21 cellular contexts compared by ENCODE assay signal in the genomic region with DNA sequence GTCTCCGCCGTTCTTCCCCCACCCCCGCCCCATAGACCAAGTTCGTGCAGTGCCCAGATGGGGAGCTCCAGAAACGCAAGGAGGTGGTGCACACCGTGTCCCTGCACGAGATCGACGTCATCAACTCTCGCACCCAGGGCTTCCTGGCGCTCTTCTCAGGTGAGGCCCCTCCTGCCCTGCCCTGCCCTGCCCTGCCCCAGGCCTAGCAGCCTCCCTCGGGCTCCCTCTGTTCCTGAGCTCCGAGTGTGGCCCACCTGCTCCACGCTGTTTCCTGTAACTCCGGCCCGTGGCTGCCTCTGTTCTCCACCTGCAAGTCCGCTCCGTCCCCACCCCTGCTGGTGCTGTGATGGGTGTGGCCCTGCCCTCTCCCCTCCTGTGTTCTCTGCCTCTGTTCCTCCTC. TPM values are rescaled to one million over a fixed set of nuclear protein-coding genes. Genes with fewer than 3 reads are reported as not detected.
DNase-seq lines count a peak whose midpoint lies in the region; ATAC-seq and TF ChIP-seq lines count a peak whose summit lies in the region.
"Had no signal": no experiment of that assay in that cellular context is flagged by ENCODE, and none has a peak within 500 bp of the region (broad histone marks: within the 10 kb centered on the region; RNA-seq: fewer than 3 reads in every experiment).

No MANE protein-coding gene starts in this region.

- H2AK9ac ChIP-seq in IMR-90 (replicated peaks; ENCODE audit: low read depth, low read length, poor library complexity) = peak overlapping the region; percentile 55

- H3K9me1 ChIP-seq in IMR-90 (ENCODE audit: insufficient read depth, low read length) = peaks cover 2% of the 10 kb centered on the region; the same call in 1 of the 2 replicates

- no peaks in the 10 kb centered on the region for H3K9me3 Mint-ChIP-seq in activated CD8-positive, alpha-beta T cell treated with anti-CD3 and anti-CD28 coated beads, Interleukin-2, amount 10 ng/mL, durations not matched to agents 7 days and 5 days (ENCODE audit: insufficient read depth)
- H3K9me3 Mint-ChIP-seq in activated CD8-positive, alpha-beta T cell treated with anti-CD3 and anti-CD28 coated beads for 36 hours = no peaks in the 10 kb centered on the region
- no peaks in the 10 kb centered on the region for H3K9me3 Mint-ChIP-seq in progenitor cell of endocrine pancreas (ENCODE audit: low read depth)
- H3K9me3 Mint-ChIP-seq: CD14-positive monocyte; CD4-positive, alpha-beta T cell; CD8-positive, alpha-beta memory T cell had no signal

- CTCF ChIA-PET in activated CD8-positive, alpha-beta T cell treated with anti-CD3 and anti-CD28 coated beads, Interleukin-2, amount 10 ng/mL, durations not matched to agents 7 days and 5 days (lab: Charles Lee) = interaction anchor here (3.3 kb wide), 1 partner anchor 11 kb away, joined by 17 read pairs; no protein-coding TSS in a partner anchor
- CTCF ChIA-PET in activated CD8-positive, alpha-beta T cell treated with anti-CD3 and anti-CD28 coated beads for 36 hours (lab: Charles Lee) = interaction anchor here (1.0 kb wide), 1 partner anchor 12 kb away, joined by 5 read pairs; no protein-coding TSS in a partner anchor
- CTCF ChIA-PET in IMR-90 (lab: Yijun Ruan, JAX) = no interaction called here

- no peak overlapping the region for H2BK5ac ChIP-seq in IMR-90 (ENCODE audit: low read depth, low read length, poor library complexity, severe bottlenecking)

- peaks cover 66% of the 10 kb centered on the region for H3K36me3 ChIP-seq in IMR-90 (ENCODE audit: control insufficient read depth, insufficient read depth, low read length)

- H3K27me3 ChIP-seq in IMR-90 (ENCODE audit: control insufficient read depth, insufficient read depth, low read length) = no peaks in the 10 kb centered on the region
- H3K27me3 ChIP-seq: BE2C; BLaER1 treated with 17β-estradiol and CSF1 and Interleukin-3, amounts not matched to agents 10 nM and 100 nM had no signal

- H3K56ac ChIP-seq in IMR-90 (ENCODE audit: extremely low read depth, insufficient read depth, low read length) = no peak overlapping the region

- no peak for TF ChIP-seq POLR2A in IMR-90 (IDR thresholded peaks at IDR 0.05; ENCODE audit: low read depth, low read length)

- no peak overlapping the region for H2BK20ac ChIP-seq in IMR-90 (ENCODE audit: low read depth, low read length)

- 92% methylated on average over 8 of the region's 18 CpGs; no CpG with 5 or more reads in 1 of the 2 experiments for WGBS in IMR-90 (ENCODE audit: extremely low coverage in 2 of 2, insufficient read length in 1 of 2), 2 experiments

- H4K20me1 ChIP-seq in IMR-90 (ENCODE audit: insufficient read depth, low read length) = no peaks in the 10 kb centered on the region; the same call in 1 of the 2 replicates

- BruUV-seq in IMR-90 (replicated peaks; lab: Mats Ljungman, UMichigan) = no TSS peak

- no peaks in the 10 kb centered on the region for H3K4me1 ChIP-seq in IMR-90 (ENCODE audit: control insufficient read depth, insufficient read depth, low read length)
- H3K4me1 ChIP-seq: BE2C; BLaER1 treated with 17β-estradiol and CSF1 and Interleukin-3, amounts not matched to agents 10 nM and 100 nM; HAP-1 had no signal

- peak overlapping the region; percentile 23 for H3K27ac Mint-ChIP-seq in activated CD8-positive, alpha-beta T cell treated with anti-CD3 and anti-CD28 coated beads, Interleukin-2, amount 10 ng/mL, durations not matched to agents 7 days and 5 days
- H3K27ac Mint-ChIP-seq in activated CD8-positive, alpha-beta T cell treated with anti-CD3 and anti-CD28 coated beads for 36 hours = no peak overlapping the region
- H3K27ac Mint-ChIP-seq in progenitor cell of endocrine pancreas = peak overlapping the region; percentile 65
- H3K27ac Mint-ChIP-seq: CD4-positive, alpha-beta T cell had no signal

- no peak overlapping the region for H3K18ac ChIP-seq in IMR-90 (ENCODE audit: low read depth, low read length)

- no peak overlapping the region for H3K9ac ChIP-seq in IMR-90 (ENCODE audit: low read depth, low read length)
- H3K9ac ChIP-seq: BLaER1 treated with 17β-estradiol and CSF1 and Interleukin-3, amounts not matched to agents 10 nM and 100 nM had no signal

- H3K27ac ChIP-seq in IMR-90 (ENCODE audit: insufficient read depth, low read length) = no peak overlapping the region
- H3K27ac ChIP-seq: 22Rv1; BLaER1 treated with 17β-estradiol and CSF1 and Interleukin-3, amounts not matched to agents 10 nM and 100 nM had no signal

- ATAC-seq in activated CD8-positive, alpha-beta T cell treated with anti-CD3 and anti-CD28 coated beads, Interleukin-2, amount 10 ng/mL, durations not matched to agents 7 days and 5 days = no peak
- no peak for ATAC-seq in activated CD8-positive, alpha-beta T cell treated with anti-CD3 and anti-CD28 coated beads for 36 hours
- ATAC-seq in IMR-90 (ENCODE audit: low read depth) (no peak), HG02678 (IDR thresholded peaks at IDR 0.05; ENCODE audit: unreplicated experiment) (no peak)
- ATAC-seq: GM12878 had no signal

- H3K27me3 Mint-ChIP-seq in activated CD8-positive, alpha-beta T cell treated with anti-CD3 and anti-CD28 coated beads, Interleukin-2, amount 10 ng/mL, durations not matched to agents 7 days and 5 days (ENCODE audit: low read depth) = no peaks in the 10 kb centered on the region
- no peaks in the 10 kb centered on the region for H3K27me3 Mint-ChIP-seq in activated CD8-positive, alpha-beta T cell treated with anti-CD3 and anti-CD28 coated beads for 36 hours
- H3K27me3 Mint-ChIP-seq in progenitor cell of endocrine pancreas = no peaks in the 10 kb centered on the region
- H3K27me3 Mint-ChIP-seq: CD4-positive, alpha-beta T cell; CD8-positive, alpha-beta memory T cell had no signal

- no peak overlapping the region for H4K5ac ChIP-seq in IMR-90 (ENCODE audit: low read depth, low read length)

- TF ChIP-seq CTCF in activated CD8-positive, alpha-beta T cell treated with anti-CD3 and anti-CD28 coated beads for 36 hours (IDR thresholded peaks at IDR 0.05) = no peak
- TF ChIP-seq CTCF in IMR-90 (conservative IDR thresholded peaks at IDR 0.05; ENCODE audit: low read depth, low read length) = no peak
- no peak for TF ChIP-seq CTCF in progenitor cell of endocrine pancreas (IDR thresholded peaks at IDR 0.05; ENCODE audit: unreplicated experiment)

- no peak overlapping the region for H3K14ac ChIP-seq in IMR-90 (replicated peaks; ENCODE audit: low read depth, low read length)

- H2BK15ac ChIP-seq in IMR-90 (ENCODE audit: low read depth, low read length) = no peak overlapping the region

- peaks cover 29% of the 10 kb centered on the region for H3K36me3 Mint-ChIP-seq in activated CD8-positive, alpha-beta T cell treated with anti-CD3 and anti-CD28 coated beads, Interleukin-2, amount 10 ng/mL, durations not matched to agents 7 days and 5 days (ENCODE audit: low read depth)
- H3K36me3 Mint-ChIP-seq in activated CD8-positive, alpha-beta T cell treated with anti-CD3 and anti-CD28 coated beads for 36 hours (ENCODE audit: low read depth) = peaks cover 26% of the 10 kb centered on the region
- peaks cover 13% of the 10 kb centered on the region for H3K36me3 Mint-ChIP-seq in progenitor cell of endocrine pancreas (ENCODE audit: insufficient read depth)

- no peak overlapping the region for H3K4me3 Mint-ChIP-seq in activated CD8-positive, alpha-beta T cell treated with anti-CD3 and anti-CD28 coated beads, Interleukin-2, amount 10 ng/mL, durations not matched to agents 7 days and 5 days
- no peak overlapping the region for H3K4me3 Mint-ChIP-seq in activated CD8-positive, alpha-beta T cell treated with anti-CD3 and anti-CD28 coated beads for 36 hours
- no peak overlapping the region for H3K4me3 Mint-ChIP-seq in progenitor cell of endocrine pancreas (ENCODE audit: low read depth)
- H3K4me3 Mint-ChIP-seq: CD14-positive monocyte; CD4-positive, alpha-beta T cell; CD8-positive, alpha-beta memory T cell had no signal

- H3K4me2 ChIP-seq in IMR-90 (ENCODE audit: low read depth, low read length) = no peak overlapping the region
- H3K4me2 ChIP-seq: BLaER1 treated with 17β-estradiol and CSF1 and Interleukin-3, amounts not matched to agents 10 nM and 100 nM had no signal

- dilution Hi-C loops in IMR-90 (cut with HindIII; ENCODE audit: low sequenced_read_pairs, unreplicated experiment) = no loop called here

- in situ Hi-C loops in IMR-90 (cut with MboI; ENCODE audit: low sequenced_read_pairs) = no loop called here
- in situ Hi-C loops in ACHN (cut with HindIII; ENCODE audit: low pct_ligation_motif_present, low pct_unique_long_range_greater_than_20kb, low sequenced_read_pairs) = no loop called here

- H3K4ac ChIP-seq in IMR-90 (ENCODE audit: low read depth, low read length) = no peak overlapping the region

- POLR2A ChIA-PET in activated CD8-positive, alpha-beta T cell treated with anti-CD3 and anti-CD28 coated beads, Interleukin-2, amount 10 ng/mL, durations not matched to agents 7 days and 5 days (lab: Charles Lee) = no interaction called here
- POLR2A ChIA-PET in activated CD8-positive, alpha-beta T cell treated with anti-CD3 and anti-CD28 coated beads for 36 hours (lab: Charles Lee) = no interaction called here
- POLR2A ChIA-PET in IMR-90 (lab: Charles Lee; ENCODE audit: unreplicated experiment) = no interaction called here

- no peak overlapping the region for H2AK5ac ChIP-seq in IMR-90 (ENCODE audit: low read depth, low read length)

- H3K4me1 Mint-ChIP-seq in activated CD8-positive, alpha-beta T cell treated with anti-CD3 and anti-CD28 coated beads, Interleukin-2, amount 10 ng/mL, durations not matched to agents 7 days and 5 days (ENCODE audit: low read depth) = no peaks in the 10 kb centered on the region
- H3K4me1 Mint-ChIP-seq in activated CD8-positive, alpha-beta T cell treated with anti-CD3 and anti-CD28 coated beads for 36 hours (ENCODE audit: low read depth) = no peaks in the 10 kb centered on the region
- H3K4me1 Mint-ChIP-seq in progenitor cell of endocrine pancreas (ENCODE audit: low read depth) = no peaks in the 10 kb centered on the region
- H3K4me1 Mint-ChIP-seq: CD14-positive monocyte; CD8-positive, alpha-beta memory T cell had no signal

- intact Hi-C loops in activated CD8-positive, alpha-beta T cell treated with anti-CD3 and anti-CD28 coated beads for 36 hours (cut with micrococcal nuclease) = no loop called here
- intact Hi-C loops in IMR-90 (cut with micrococcal nuclease) = no loop called here

- H3K23ac ChIP-seq in IMR-90 (ENCODE audit: low read depth, low read length) = no peak overlapping the region

- H2AFZ ChIP-seq in IMR-90 (replicated peaks; ENCODE audit: low read length, poor library complexity) = no peak overlapping the region

- H3K9me3 ChIP-seq in IMR-90 (ENCODE audit: control insufficient read depth, insufficient read depth, low read length) = no peaks in the 10 kb centered on the region
- H3K9me3 ChIP-seq: BE2C; BLaER1 treated with 17β-estradiol and CSF1 and Interleukin-3, amounts not matched to agents 10 nM and 100 nM; HAP-1 had no signal

- no peak for DNase-seq in activated CD8-positive, alpha-beta T cell treated with anti-CD3 and anti-CD28 coated beads, Interleukin-2, amount 10 ng/mL, durations not matched to agents 7 days and 5 days
- no peak for DNase-seq in activated CD8-positive, alpha-beta T cell treated with anti-CD3 and anti-CD28 coated beads for 36 hours
- no peak for DNase-seq in IMR-90
- no peak for DNase-seq in progenitor cell of endocrine pancreas (ENCODE audit: low spot score, unreplicated experiment)
- no peak for DNase-seq in SHP77 (lab: John Stamatoyannopoulos, UW)
- no peak for DNase-seq in ACHN
- DNase-seq: AML-193; BE2C; Calu3; CD4-positive, alpha-beta T cell; CD8-positive, alpha-beta memory T cell; DMS53; DMS79 treated with DMSO at 0.1 percent for 48 hours; GDM1; GOT3 had no signal

- H3K4me3 ChIP-seq in IMR-90 (ENCODE audit: insufficient read depth, low read depth, low read length) = no peak overlapping the region
- H3K4me3 ChIP-seq: BLaER1 treated with 17β-estradiol and CSF1 and Interleukin-3, amounts not matched to agents 10 nM and 100 nM; GM12878; HAP-1 had no signal

- peaks cover 0 to 3% of the 10 kb centered on the region in 2 experiments; a peak in 1 of 4 replicates for H3K79me1 ChIP-seq in IMR-90 (ENCODE audit: low read depth in 1 of 2, low read length in 2 of 2)

- no peak overlapping the region for H4K8ac ChIP-seq in IMR-90 (ENCODE audit: low read depth in 2 of 2, low read length in 2 of 2)

- no peak overlapping the region for H2BK120ac ChIP-seq in IMR-90 (ENCODE audit: low read depth, low read length)

- TF ChIP-seq RAD21 in IMR-90 (IDR thresholded peaks at IDR 0.05; ENCODE audit: low read length) = no peak

- H4K91ac ChIP-seq in IMR-90 (ENCODE audit: insufficient read depth, low read depth, low read length) = no peak overlapping the region

RNA-seq across cellular contexts. Expression of a gene that starts 6.4 kb away (rescaled TPM):
- not detected for total RNA-seq in activated CD8-positive, alpha-beta T cell treated with anti-CD3 and anti-CD28 coated beads, Interleukin-2, amount 10 ng/mL, durations not matched to agents 7 days and 5 days
- not detected for total RNA-seq in activated CD8-positive, alpha-beta T cell treated with anti-CD3 and anti-CD28 coated beads for 36 hours
- total RNA-seq in IMR-90 (2012; rRNA removed) = not detected in 2 replicates
- not detected in 2 replicates for polyA plus RNA-seq in IMR-90 (2012; rRNA removed)
- 0.37 TPM in 1 of 2 replicates, not detected in the other for polyA plus RNA-seq in IMR-90 (2012; cell fraction: cytosol; rRNA removed)
- 1.7 and 5.0 TPM in 2 replicates for polyA plus RNA-seq in IMR-90 (2012; cell fraction: nucleus; rRNA removed; ENCODE audit: low replicate concordance)
- total RNA-seq in progenitor cell of endocrine pancreas = not detected in 2 replicates
- total RNA-seq: CD4-positive, alpha-beta T cell; CD8-positive, alpha-beta memory T cell had no signal
- polyA plus RNA-seq: CD14-positive monocyte; CD8-positive, alpha-beta memory T cell had no signal

RNA-seq across cellular contexts. Expression of a gene that starts 13.7 kb away (rescaled TPM):
- not detected for total RNA-seq in activated CD8-positive, alpha-beta T cell treated with anti-CD3 and anti-CD28 coated beads, Interleukin-2, amount 10 ng/mL, durations not matched to agents 7 days and 5 days
- total RNA-seq in activated CD8-positive, alpha-beta T cell treated with anti-CD3 and anti-CD28 coated beads for 36 hours = not detected
- total RNA-seq in IMR-90 (2012; rRNA removed) = not detected in 2 replicates
- not detected in 2 replicates for polyA plus RNA-seq in IMR-90 (2012; rRNA removed)
- 0.07 TPM in 1 of 2 replicates, not detected in the other for polyA plus RNA-seq in IMR-90 (2012; cell fraction: cytosol; rRNA removed)
- 0.11 TPM in 1 of 2 replicates, not detected in the other for polyA plus RNA-seq in IMR-90 (2012; cell fraction: nucleus; rRNA removed; ENCODE audit: low replicate concordance)
- total RNA-seq in progenitor cell of endocrine pancreas = not detected in 2 replicates
- total RNA-seq: CD4-positive, alpha-beta T cell; CD8-positive, alpha-beta memory T cell; GM12878 had no signal
- polyA plus RNA-seq: CD14-positive monocyte; CD8-positive, alpha-beta memory T cell; GM12878 had no signal

RNA-seq across cellular contexts. Expression of a gene that starts 16.8 kb away (rescaled TPM):
- 100 to 1,000 TPM; 105 to 106 TPM for total RNA-seq in activated CD8-positive, alpha-beta T cell treated with anti-CD3 and anti-CD28 coated beads, Interleukin-2, amount 10 ng/mL, durations not matched to agents 7 days and 5 days
- 100 to 1,000 TPM; 175 to 176 TPM for total RNA-seq in activated CD8-positive, alpha-beta T cell treated with anti-CD3 and anti-CD28 coated beads for 36 hours
- total RNA-seq in IMR-90 (2012; rRNA removed) = 354 and 391 TPM in 2 replicates
- polyA plus RNA-seq in IMR-90 (2012; rRNA removed) = 196 and 225 TPM in 2 replicates
- 139 and 243 TPM in 2 replicates for polyA plus RNA-seq in IMR-90 (2012; cell fraction: cytosol; rRNA removed)
- 158 and 323 TPM in 2 replicates for polyA plus RNA-seq in IMR-90 (2012; cell fraction: nucleus; rRNA removed; ENCODE audit: low replicate concordance)
- 81.5 and 83.0 TPM in 2 replicates for total RNA-seq in progenitor cell of endocrine pancreas

RNA-seq across cellular contexts. Expression of a gene that starts 17.3 kb away (rescaled TPM):
- total RNA-seq in activated CD8-positive, alpha-beta T cell treated with anti-CD3 and anti-CD28 coated beads, Interleukin-2, amount 10 ng/mL, durations not matched to agents 7 days and 5 days = 10 to 100 TPM; 54.7 to 57.9 TPM
- total RNA-seq in activated CD8-positive, alpha-beta T cell treated with anti-CD3 and anti-CD28 coated beads for 36 hours = 10 to 100 TPM; 58.1 to 58.7 TPM
- total RNA-seq in IMR-90 (2012; rRNA removed) = 36.1 and 38.7 TPM in 2 replicates
- polyA plus RNA-seq in IMR-90 (2012; rRNA removed) = 72.2 and 74.8 TPM in 2 replicates
- 45.5 and 80.8 TPM in 2 replicates for polyA plus RNA-seq in IMR-90 (2012; cell fraction: cytosol; rRNA removed)
- polyA plus RNA-seq in IMR-90 (2012; cell fraction: nucleus; rRNA removed; ENCODE audit: low replicate concordance) = 129 and 196 TPM in 2 replicates
- 57.4 and 65.8 TPM in 2 replicates for total RNA-seq in progenitor cell of endocrine pancreas

RNA-seq across cellular contexts. Expression of a gene that starts 21.2 kb away (rescaled TPM):
- not detected for total RNA-seq in activated CD8-positive, alpha-beta T cell treated with anti-CD3 and anti-CD28 coated beads, Interleukin-2, amount 10 ng/mL, durations not matched to agents 7 days and 5 days
- not detected for total RNA-seq in activated CD8-positive, alpha-beta T cell treated with anti-CD3 and anti-CD28 coated beads for 36 hours
- total RNA-seq in IMR-90 (2012; rRNA removed) = not detected in 2 replicates
- not detected in 2 replicates for polyA plus RNA-seq in IMR-90 (2012; rRNA removed)
- 0.09 and 0.28 TPM in 2 replicates for polyA plus RNA-seq in IMR-90 (2012; cell fraction: cytosol; rRNA removed)
- polyA plus RNA-seq in IMR-90 (2012; cell fraction: nucleus; rRNA removed; ENCODE audit: low replicate concordance) = not detected in 2 replicates
- not detected in 2 replicates for total RNA-seq in progenitor cell of endocrine pancreas
- total RNA-seq: CD4-positive, alpha-beta T cell; CD8-positive, alpha-beta memory T cell; GM12878 had no signal
- polyA plus RNA-seq: CD14-positive monocyte; CD8-positive, alpha-beta memory T cell had no signal
